8 cellular contexts compared by ENCODE assay signal in genomic region chr6:159819932-159820640, GRCh38. TPM values are rescaled to one million over a fixed set of nuclear protein-coding genes. Genes with fewer than 3 reads are reported as not detected.
DNase-seq lines count a peak whose midpoint lies in the region; ATAC-seq and TF ChIP-seq lines count a peak whose summit lies in the region.

No MANE protein-coding gene starts in this region.

- H3K27me3 ChIP-seq in MM.1S (replicated peaks; ENCODE audit: insufficient read depth, low read length): no peaks in the 10 kb centered on the region
- no peaks in the 10 kb centered on the region for H3K27me3 ChIP-seq in parathyroid adenoma (ENCODE audit: control insufficient read depth, insufficient read depth, low read length)
- no peaks in the 10 kb centered on the region for H3K27me3 ChIP-seq in ascending aorta

- H3K4me1 ChIP-seq in MM.1S (ENCODE audit: low read length) (peaks cover 10% of the 10 kb centered on the region), parathyroid adenoma (no peaks in the 10 kb centered on the region), ascending aorta (no peaks in the 10 kb centered on the region)

- ATAC-seq in activated T-helper 17 cell treated with anti-CD3 and anti-CD28 coated beads, Interleukin-2, amount 50 U/mL, for 72 hours (replicated peaks): peak; percentile 84
- no peak for ATAC-seq in GM19035 (IDR thresholded peaks at IDR 0.05; ENCODE audit: unreplicated experiment)

- TF ChIP-seq CTCF in GM13976 (IDR thresholded peaks at IDR 0.05; ENCODE audit: borderline replicate concordance, control extremely low read depth, extremely low read depth, insufficient read depth, missing control alignments) (no peak), MM.1S (IDR thresholded peaks at IDR 0.05; ENCODE audit: low read length) (no peak), parathyroid adenoma (IDR thresholded peaks at IDR 0.05) (no peak), ascending aorta (IDR thresholded peaks at IDR 0.05) (no peak)

- H3K4me3 Mint-ChIP-seq in activated T-helper 17 cell treated with anti-CD3 and anti-CD28 coated beads, Interleukin-2, amount 50 U/mL, for 72 hours: peak overlapping the region; percentile 73

- no peaks in the 10 kb centered on the region for H3K9me3 Mint-ChIP-seq in activated T-helper 17 cell treated with anti-CD3 and anti-CD28 coated beads, Interleukin-2, amount 50 U/mL, for 72 hours

- no peaks in the 10 kb centered on the region for H4K20me1 ChIP-seq in MM.1S (ENCODE audit: insufficient read depth, low read length)

- H3K4me3 ChIP-seq in MM.1S (ENCODE audit: low read length) (peak overlapping the region; percentile 39; the same call in 1 of the 2 replicates), parathyroid adenoma (ENCODE audit: low read depth, low read length) (no peak overlapping the region), ascending aorta (no peak overlapping the region)

- peaks cover 15% of the 10 kb centered on the region for H3K4me1 Mint-ChIP-seq in activated T-helper 17 cell treated with anti-CD3 and anti-CD28 coated beads, Interleukin-2, amount 50 U/mL, for 72 hours

- H3K79me2 ChIP-seq in MM.1S (ENCODE audit: low read length) (no peaks in the 10 kb centered on the region), parathyroid adenoma (no peaks in the 10 kb centered on the region)

- in situ Hi-C loops in GM13976 (cut with MboI; ENCODE audit: low sequenced_read_pairs, unreplicated experiment): no loop called here

- DNase-seq in GM13976 (ENCODE audit: low spot score) (peak; percentile 56), MM.1S (peak; percentile 74), ascending aorta (ENCODE audit: low spot score in 2 of 2) (no peak), globus pallidus (ENCODE audit: low spot score) (no peak), NCI-H524 treated with DMSO at 0.1 percent for 48 hours (lab: John Stamatoyannopoulos, UW) (no peak)

- H3K9ac ChIP-seq in MM.1S (ENCODE audit: low read length) (peak overlapping the region; percentile 8; the same call in 1 of the 2 replicates), parathyroid adenoma (no peak overlapping the region)

- no peaks in the 10 kb centered on the region for H3K36me3 Mint-ChIP-seq in activated T-helper 17 cell treated with anti-CD3 and anti-CD28 coated beads, Interleukin-2, amount 50 U/mL, for 72 hours (ENCODE audit: low read depth)

- H3K4me2 ChIP-seq in MM.1S (ENCODE audit: low read depth, low read length) (peak overlapping the region; percentile 65), parathyroid adenoma (ENCODE audit: low read length) (no peak overlapping the region)

- H3K36me3 ChIP-seq in MM.1S (replicated peaks; ENCODE audit: insufficient read depth, low read length) (no peaks in the 10 kb centered on the region), parathyroid adenoma (ENCODE audit: control insufficient read depth, insufficient read depth, low read length) (no peaks in the 10 kb centered on the region), ascending aorta (no peaks in the 10 kb centered on the region)

- peaks cover 6% of the 10 kb centered on the region; the same call in 1 of the 2 replicates for H3F3A ChIP-seq in MM.1S (ENCODE audit: insufficient read depth, low read length)

- intact Hi-C loops in ascending aorta (cut with DNase I): no loop called here

- H3K27ac ChIP-seq in MM.1S (ENCODE audit: low read length) (peak overlapping the region; percentile 41; the same call in 1 of the 2 replicates), parathyroid adenoma (no peak overlapping the region), ascending aorta (no peak overlapping the region)

- no peaks in the 10 kb centered on the region for H3K27me3 Mint-ChIP-seq in activated T-helper 17 cell treated with anti-CD3 and anti-CD28 coated beads, Interleukin-2, amount 50 U/mL, for 72 hours

- H3K9me2 ChIP-seq in MM.1S (replicated peaks; ENCODE audit: insufficient read depth, low read length): no peaks in the 10 kb centered on the region

- peak overlapping the region; percentile 81 for H3K27ac Mint-ChIP-seq in activated T-helper 17 cell treated with anti-CD3 and anti-CD28 coated beads, Interleukin-2, amount 50 U/mL, for 72 hours

- H2AFZ ChIP-seq in MM.1S (ENCODE audit: low read length): peak overlapping the region; percentile 58
- peak overlapping the region; percentile 27 for H2AFZ ChIP-seq in parathyroid adenoma

- H3K9me3 ChIP-seq in MM.1S (replicated peaks; ENCODE audit: insufficient read depth, low read length) (no peaks in the 10 kb centered on the region), parathyroid adenoma (ENCODE audit: control insufficient read depth, low read length) (no peaks in the 10 kb centered on the region), ascending aorta (no peaks in the 10 kb centered on the region)

RNA-seq across cellular contexts. Expression of gene PNLDC1, which starts 20.0 kb away (rescaled TPM):
- total RNA-seq in activated T-helper 17 cell treated with anti-CD3 and anti-CD28 coated beads, Interleukin-2, amount 50 U/mL, for 72 hours: under 1 TPM; 0.74 to 0.82 TPM
- not detected for total RNA-seq in ascending aorta

RNA-seq across cellular contexts. Expression of gene MRPL18, which starts 29.8 kb away (rescaled TPM):
- 100 to 1,000 TPM in 1 of 2 donors, 10 to 100 TPM in 1; 61.9 to 124 TPM for total RNA-seq in activated T-helper 17 cell treated with anti-CD3 and anti-CD28 coated beads, Interleukin-2, amount 50 U/mL, for 72 hours
- total RNA-seq in ascending aorta: 119 TPM

RNA-seq across cellular contexts. Expression of gene TCP1, which starts 30.7 kb away (rescaled TPM):
- total RNA-seq in activated T-helper 17 cell treated with anti-CD3 and anti-CD28 coated beads, Interleukin-2, amount 50 U/mL, for 72 hours: 100 to 1,000 TPM; 321 to 554 TPM
- total RNA-seq in ascending aorta: 46.7 TPM

RNA-seq across cellular contexts. Expression of gene ACAT2, which starts 58.2 kb away (rescaled TPM):
- 10 to 100 TPM; 66.2 to 90.3 TPM for total RNA-seq in activated T-helper 17 cell treated with anti-CD3 and anti-CD28 coated beads, Interleukin-2, amount 50 U/mL, for 72 hours
- total RNA-seq in ascending aorta: 0.85 TPM

Comparison
In these comparisons a context has a peak if more than half of its experiments do, and no peak if none do; other contexts are left out.
1. DNase-seq: peak in GM13976 (single experiment) and MM.1S (single experiment); none in ascending aorta (0 of 2), globus pallidus (single experiment) and NCI-H524 treated with DMSO at 0.1 percent for 48 hours (single experiment).